In the genomic region with DNA sequence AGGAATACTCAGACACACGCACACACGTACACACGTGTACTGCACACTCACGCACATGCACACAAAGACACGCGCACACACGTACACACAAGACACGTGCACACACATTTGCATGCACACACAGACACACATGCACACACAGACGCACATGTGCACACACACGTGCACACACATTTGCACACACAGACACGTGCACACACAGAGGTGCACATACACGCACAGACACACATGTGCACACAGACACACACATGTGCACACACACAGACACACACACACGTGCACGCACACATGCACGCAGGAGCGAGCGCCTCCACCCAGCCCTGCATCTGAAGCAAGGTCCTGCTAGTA, we compare ENCODE assay signal across 1 cellular context.
A peak's percentile ranks its signal among the peaks of the same experiment; 100 is the strongest.
TF ChIP-seq lines count a peak whose summit lies in the region.

No MANE protein-coding gene starts in this region.

TF ChIP-seq in endothelial cell of umbilical vein, 7 proteins besides CTCF, POLR2A, EP300 and RAD21:
- no peak for TF ChIP-seq JUN (IDR thresholded peaks at IDR 0.05; ENCODE audit: borderline replicate concordance, insufficient read depth, insufficient read length, low read depth)
- no peak for TF ChIP-seq MYC (IDR thresholded peaks at IDR 0.05; ENCODE audit: low read depth, low read length)
- peak; percentile 20 for TF ChIP-seq MAX (IDR thresholded peaks at IDR 0.05; ENCODE audit: insufficient read depth, insufficient read length)
